ENCODE assay signal across 9 cellular contexts in the genomic region with DNA sequence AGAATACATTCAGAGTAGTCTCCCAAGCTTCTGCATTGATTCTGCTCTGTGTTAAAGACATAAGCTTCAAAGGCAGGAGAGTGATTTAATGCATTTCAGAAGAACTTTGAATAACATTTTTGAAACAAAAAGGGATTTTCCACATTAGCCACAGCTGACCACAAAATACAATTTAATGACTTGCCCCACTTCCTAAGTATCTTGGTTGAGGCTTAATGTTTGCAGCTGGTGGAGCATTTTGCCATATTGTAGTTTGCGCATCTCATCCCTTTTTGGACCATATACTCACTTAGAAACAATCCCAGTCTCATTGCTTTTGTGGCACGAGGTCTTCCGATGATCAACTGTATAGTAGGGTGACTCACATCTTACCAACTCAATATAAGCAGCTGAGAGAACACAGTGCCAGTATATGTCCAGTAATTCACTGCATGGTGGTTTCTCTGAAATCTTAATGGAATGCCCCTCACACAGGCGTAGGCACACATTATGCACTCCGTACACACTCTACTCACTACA.
DNase-seq lines count a peak whose midpoint lies in the region; ATAC-seq, FAIRE-seq and TF ChIP-seq lines count a peak whose summit lies in the region.
"Had no signal": no experiment of that assay in that cellular context is flagged by ENCODE, and none has a peak within 500 bp of the region (broad histone marks: within the 10 kb centered on the region; RNA-seq: fewer than 3 reads in every experiment).

No MANE protein-coding gene starts in this region.

- peaks cover 4% of the 10 kb centered on the region for H3K27me3 Mint-ChIP-seq in CD4-positive, alpha-beta T cell

- ATAC-seq in CD4-positive, alpha-beta T cell (ENCODE audit: poor library complexity) = peak; percentile 37
- ATAC-seq in HG03565 (IDR thresholded peaks at IDR 0.05; ENCODE audit: unreplicated experiment) (peak; percentile 58), GM12878 (peak; percentile 88)

- H3K4me3 ChIP-seq in GM12878 = no peak overlapping the region
- no peak overlapping the region for H3K4me3 ChIP-seq in colonic mucosa

- H4K20me1 ChIP-seq in GM12878 (ENCODE audit: control insufficient read depth, insufficient read depth) = no peaks in the 10 kb centered on the region

- H3K36me3 ChIP-seq in GM12878 (ENCODE audit: control insufficient read depth in 2 of 2, insufficient read depth in 2 of 2, low read length in 1 of 2) (no peaks in the 10 kb centered on the region), colonic mucosa (no peaks in the 10 kb centered on the region)

- SMC1A ChIA-PET in GM12878 (lab: Charles Lee; ENCODE audit: uncharacterized antibody, unreplicated experiment) = interaction anchor here (1.1 kb wide), 1 partner anchor 461 kb away, joined by 3 read pairs; no protein-coding TSS in a partner anchor

- H3K9me3 ChIP-seq in CD4-positive, alpha-beta T cell (ENCODE audit: control insufficient read depth, low read length) = no peaks in the 10 kb centered on the region
- H3K9me3 ChIP-seq in GM12878 (replicated peaks; ENCODE audit: control insufficient read depth, insufficient read depth, low read length) (no peaks in the 10 kb centered on the region), colonic mucosa (no peaks in the 10 kb centered on the region)

- H3K27ac Mint-ChIP-seq in CD4-positive, alpha-beta T cell = no peak overlapping the region

- H3K27me3 ChIP-seq in CD4-positive, alpha-beta T cell (ENCODE audit: control insufficient read depth, insufficient read depth, low read length) = no peaks in the 10 kb centered on the region
- no peaks in the 10 kb centered on the region for H3K27me3 ChIP-seq in GM12878 (replicated peaks in 1 of 2; ENCODE audit: control insufficient read depth in 2 of 2, insufficient read depth in 2 of 2, low read length in 1 of 2)
- H3K27me3 ChIP-seq in colonic mucosa = no peaks in the 10 kb centered on the region

- CTCF ChIA-PET in CD4-positive, alpha-beta T cell (lab: Charles Lee) = no interaction called here
- CTCF ChIA-PET in GM12878 (lab: Yijun Ruan, JAX) = no interaction called here

- BruUV-seq in GM12878 (replicated peaks; lab: Mats Ljungman, UMichigan) = no TSS peak

- 1% methylated on average over 5 of the region's 5 CpGs for WGBS in GM12878 (ENCODE audit: insufficient coverage, insufficient replicate concordance, low lambda C conversion rate, missing lambda C conversion rate)

- TF ChIP-seq EP300 in GM12878 (IDR thresholded peaks at IDR 0.05; ENCODE audit: borderline replicate concordance in 1 of 2, control insufficient read depth in 1 of 2, low read depth in 2 of 2, low read length in 2 of 2) = no peak

- H3K4me1 ChIP-seq in GM12878 (ENCODE audit: control insufficient read depth, insufficient read depth, low read length) (peaks cover 5% of the 10 kb centered on the region; the same call in 1 of the 2 replicates), colonic mucosa (no peaks in the 10 kb centered on the region)

- POLR2A ChIA-PET in CD4-positive, alpha-beta T cell (lab: Charles Lee) = no interaction called here
- POLR2A ChIA-PET in GM12878 (lab: Charles Lee) = no interaction called here

- H3K4me3 Mint-ChIP-seq in CD4-positive, alpha-beta T cell = no peak overlapping the region

- H3K27ac ChIP-seq in CD4-positive, alpha-beta T cell (ENCODE audit: low read depth, low read length) = no peak overlapping the region
- H3K27ac ChIP-seq in GM12878 (ENCODE audit: control insufficient read depth, insufficient read depth) = no peak overlapping the region
- no peak overlapping the region for H3K27ac ChIP-seq in colonic mucosa
- H3K27ac ChIP-seq: HL-60 had no signal

- TF ChIP-seq RAD21 in GM12878 (IDR thresholded peaks at IDR 0.05; ENCODE audit: insufficient read depth, low read depth, low read length) = no peak

- H3K36me3 Mint-ChIP-seq in CD4-positive, alpha-beta T cell (ENCODE audit: low read depth) = no peaks in the 10 kb centered on the region

- no peaks in the 10 kb centered on the region for H3K79me2 ChIP-seq in GM12878 (ENCODE audit: control insufficient read depth, insufficient read depth, low read length)

- no peak for TF ChIP-seq CTCF in CD4-positive, alpha-beta T cell (IDR thresholded peaks at IDR 0.05)
- TF ChIP-seq CTCF in GM20000 (IDR thresholded peaks at IDR 0.05; ENCODE audit: extremely low read depth, missing control alignments) = no peak
- TF ChIP-seq CTCF in GM12878 (IDR thresholded peaks at IDR 0.05 in 2 of 3, conservative IDR thresholded peaks at IDR 0.05 in 1 of 3; ENCODE audit: control insufficient read depth in 2 of 3, extremely low read depth in 1 of 3, insufficient read depth in 1 of 3, low read depth in 3 of 3, low read length in 3 of 3) = no peak
- TF ChIP-seq CTCF in colonic mucosa (IDR thresholded peaks at IDR 0.05) = no peak

- no peak for FAIRE-seq in GM12878 (lab: Jason Lieb, UNC)

- no peak for DNase-seq in CD4-positive, alpha-beta T cell
- DNase-seq in GM20000 (ENCODE audit: low spot score) (peak; percentile 3), GM12878 (ENCODE audit: low read depth, low spot score) (peak; percentile 85), NCI-H526 (lab: John Stamatoyannopoulos, UW) (no peak), NCI-H2029 (lab: John Stamatoyannopoulos, UW) (no peak), colonic mucosa (no peak), DMS153 (lab: John Stamatoyannopoulos, UW) (no peak)

- no peak overlapping the region for H2AFZ ChIP-seq in GM12878 (ENCODE audit: control insufficient read depth, low read depth, low read length)

- no peak overlapping the region for H3K9ac ChIP-seq in GM12878 (ENCODE audit: control insufficient read depth, insufficient read depth, low read length)
- H3K9ac ChIP-seq in colonic mucosa (ENCODE audit: low read depth in 2 of 2, low read length in 2 of 2) = no peak overlapping the region

- H3K4me2 ChIP-seq in GM12878 (ENCODE audit: control insufficient read depth, insufficient read depth) = peak overlapping the region; percentile 46

- H3K4me1 Mint-ChIP-seq in CD4-positive, alpha-beta T cell (ENCODE audit: low read depth) = peaks cover 9% of the 10 kb centered on the region

- intact Hi-C loops in CD4-positive, alpha-beta T cell (cut with DNase I, micrococcal nuclease) = no loop called here
- intact Hi-C loops in GM12878 (cut with micrococcal nuclease; ENCODE audit: unreplicated experiment) = loop anchor here (2.0 to 5.0 kb wide), 2 partner anchors 263 to 461 kb away; no protein-coding TSS in a partner anchor
- intact Hi-C loops in colonic mucosa (cut with DNase I) = no loop called here

- RAD21 ChIA-PET in GM12878 (lab: Charles Lee; ENCODE audit: unreplicated experiment) = interaction anchor here (2.0 kb wide), 1 partner anchor 462 kb away, joined by 4 read pairs; no protein-coding TSS in a partner anchor

- no peak for TF ChIP-seq POLR2A in GM12878 (IDR thresholded peaks at IDR 0.05; ENCODE audit: low read depth, low read length)

- H3K9me3 Mint-ChIP-seq in CD4-positive, alpha-beta T cell = no peaks in the 10 kb centered on the region

- in situ Hi-C loops in GM12878 (cut with MboI) = no loop called here

TF ChIP-seq in GM12878, 131 proteins besides CTCF, POLR2A, EP300 and RAD21 (continues in another document):
- TF ChIP-seq MLLT1 (IDR thresholded peaks at IDR 0.05) (peak; percentile 56; the same call in 1 of the 2 replicates), CBFB (IDR thresholded peaks at IDR 0.05; ENCODE audit: low read depth) (0 out of 2 replicates have a peak, but pooled peaks have one; percentile 46), FOXK2 (IDR thresholded peaks at IDR 0.05) (no peak), BMI1 (IDR thresholded peaks at IDR 0.05; ENCODE audit: borderline replicate concordance) (peak; percentile 43; the same call in 1 of the 2 replicates), RUNX3 (IDR thresholded peaks at IDR 0.05; ENCODE audit: low read length) (peak; percentile 89), SMARCA5 (IDR thresholded peaks at IDR 0.05) (no peak), CEBPB (IDR thresholded peaks at IDR 0.05; ENCODE audit: borderline replicate concordance in 1 of 2, low read depth in 2 of 2, low read length in 2 of 2) (no peak), TCF12 (IDR thresholded peaks at IDR 0.05; ENCODE audit: low read depth, low read length) (peak; percentile 71), TCF3 (IDR thresholded peaks at IDR 0.05; ENCODE audit: borderline replicate concordance, insufficient read depth, low read depth, low read length) (0 out of 2 replicates have a peak, but pooled peaks have one; percentile 59), DPF2 (IDR thresholded peaks at IDR 0.05) (peak; percentile 67), ATF7 (IDR thresholded peaks at IDR 0.05; ENCODE audit: low read depth) (peak; percentile 16; the same call in 1 of the 2 replicates), NR2F1 (conservative IDR thresholded peaks at IDR 0.05) (0 out of 2 replicates have a peak, but pooled peaks have one; percentile 33), MYC (IDR thresholded peaks at IDR 0.05; ENCODE audit: insufficient read depth, insufficient read length, insufficient replicate concordance, low read length, severe bottlenecking) (no peak), KDM1A (IDR thresholded peaks at IDR 0.05; ENCODE audit: borderline replicate concordance) (no peak), MTA2 (IDR thresholded peaks at IDR 0.05; ENCODE audit: low read depth) (peak; percentile 77), IKZF1 (conservative IDR thresholded peaks at IDR 0.05) (peak; percentile 46; the same call in 1 of the 2 replicates), SPI1 (IDR thresholded peaks at IDR 0.05; ENCODE audit: borderline replicate concordance, insufficient read depth, low read depth, low read length) (peak; percentile 43; the same call in 1 of the 2 replicates), BCL11A (IDR thresholded peaks at IDR 0.05; ENCODE audit: low read depth, low read length) (peak; percentile 85; the same call in 1 of the 2 replicates)

Comparison
In these comparisons a context has a peak if more than half of its experiments do, and no peak if none do; other contexts are left out.
1. ATAC-seq: peak in every context shown above with its lines; median percentile 88 in GM12878; 58 in HG03565; 37 in CD4-positive, alpha-beta T cell.
2. DNase-seq: peak in GM20000 (single experiment) and GM12878 (single experiment); none in CD4-positive, alpha-beta T cell (0 of 10), NCI-H526 (0 of 2), NCI-H2029 (single experiment), colonic mucosa (single experiment) and DMS153 (single experiment).